ENCODE assay signal across 26 cellular contexts in the genomic region with DNA sequence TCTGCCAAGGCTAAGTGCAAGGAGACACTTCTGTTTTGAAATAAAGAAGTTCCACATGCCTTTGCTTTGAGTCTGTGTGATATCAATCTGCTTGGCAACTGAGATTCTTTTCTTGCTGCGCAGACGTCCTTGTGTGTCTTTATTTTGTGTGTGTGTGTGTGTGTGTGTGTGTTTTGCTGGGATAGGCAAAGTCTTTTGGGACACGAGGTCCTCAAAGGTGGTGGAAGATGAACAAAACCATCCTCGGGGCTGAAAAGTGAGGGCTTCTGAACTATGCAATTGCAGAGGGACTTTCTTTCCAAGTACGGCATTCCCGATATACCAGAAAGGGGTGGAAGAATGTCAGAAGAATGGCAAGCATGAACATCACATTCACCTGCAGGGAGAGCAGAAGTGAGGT. TPM values are rescaled to one million over a fixed set of nuclear protein-coding genes. Genes with fewer than 3 reads are reported as not detected.
A peak's percentile ranks its signal among the peaks of the same experiment; 100 is the strongest.
DNase-seq lines count a peak whose midpoint lies in the region; ATAC-seq, FAIRE-seq and TF ChIP-seq lines count a peak whose summit lies in the region.
"Had no signal": no experiment of that assay in that cellular context is flagged by ENCODE, and none has a peak within 500 bp of the region (broad histone marks: within the 10 kb centered on the region; RNA-seq: fewer than 3 reads in every experiment).

No MANE protein-coding gene starts in this region.

- FAIRE-seq in GM12878 (lab: Jason Lieb, UNC): no peak
- FAIRE-seq: A549, H1, islet of Langerhans had no signal

- H3K4me1 Mint-ChIP-seq in activated CD8-positive, alpha-beta T cell treated with anti-CD3 and anti-CD28 coated beads for 36 hours (ENCODE audit: low read depth): peaks cover 68% of the 10 kb centered on the region
- H3K4me1 Mint-ChIP-seq in activated CD8-positive, alpha-beta T cell treated with anti-CD3 and anti-CD28 coated beads, Interleukin-2, amount 10 ng/mL, durations not matched to agents 7 days and 5 days (ENCODE audit: low read depth): peaks cover 29% of the 10 kb centered on the region

- H3K27me3 Mint-ChIP-seq in activated CD8-positive, alpha-beta T cell treated with anti-CD3 and anti-CD28 coated beads for 36 hours: no peaks in the 10 kb centered on the region
- H3K27me3 Mint-ChIP-seq in activated CD8-positive, alpha-beta T cell treated with anti-CD3 and anti-CD28 coated beads, Interleukin-2, amount 10 ng/mL, durations not matched to agents 7 days and 5 days (ENCODE audit: low read depth): no peaks in the 10 kb centered on the region
- H3K27me3 Mint-ChIP-seq: CD4-positive, alpha-beta memory T cell had no signal

- H3K9me3 Mint-ChIP-seq in activated CD8-positive, alpha-beta T cell treated with anti-CD3 and anti-CD28 coated beads for 36 hours: no peaks in the 10 kb centered on the region
- no peaks in the 10 kb centered on the region for H3K9me3 Mint-ChIP-seq in activated CD8-positive, alpha-beta T cell treated with anti-CD3 and anti-CD28 coated beads, Interleukin-2, amount 10 ng/mL, durations not matched to agents 7 days and 5 days (ENCODE audit: insufficient read depth)
- H3K9me3 Mint-ChIP-seq: CD4-positive, alpha-beta memory T cell had no signal

- TF ChIP-seq RAD21 in GM12878 (IDR thresholded peaks at IDR 0.05; ENCODE audit: insufficient read depth, low read depth, low read length): no peak

- BruUV-seq in GM12878 (replicated peaks; lab: Mats Ljungman, UMichigan): no TSS peak

- peaks cover 69% of the 10 kb centered on the region for H3K36me3 Mint-ChIP-seq in activated CD8-positive, alpha-beta T cell treated with anti-CD3 and anti-CD28 coated beads for 36 hours (ENCODE audit: low read depth)
- peaks cover 62% of the 10 kb centered on the region for H3K36me3 Mint-ChIP-seq in activated CD8-positive, alpha-beta T cell treated with anti-CD3 and anti-CD28 coated beads, Interleukin-2, amount 10 ng/mL, durations not matched to agents 7 days and 5 days (ENCODE audit: low read depth)

- DNase-seq in activated CD8-positive, alpha-beta T cell treated with anti-CD3 and anti-CD28 coated beads for 36 hours: no peak
- DNase-seq in activated CD8-positive, alpha-beta T cell treated with anti-CD3 and anti-CD28 coated beads, Interleukin-2, amount 10 ng/mL, durations not matched to agents 7 days and 5 days: no peak
- peak; percentile 15 for DNase-seq in CD1c-positive myeloid dendritic cell (ENCODE audit: extremely low spot score)
- no peak for DNase-seq in GM12878 (ENCODE audit: low read depth, low spot score)
- peak; percentile 15 for DNase-seq in posterior vena cava (ENCODE audit: low spot score)
- no peak for DNase-seq in cortex of kidney (lab: John Stamatoyannopoulos, UW)
- no peak for DNase-seq in medulla oblongata (ENCODE audit: extremely low spot score)
- DNase-seq: activated CD4-positive, alpha-beta T cell treated with anti-CD3 and anti-CD28 coated beads, Interleukin-2, amount 50 U/mL, for 1 hour; amygdala; CD4-positive, alpha-beta memory T cell; DMS53; effector CD8-positive, alpha-beta T cell; head of caudate nucleus; NCI-H69; SK-N-SH; spleen had no signal

- TF ChIP-seq CTCF in activated CD8-positive, alpha-beta T cell treated with anti-CD3 and anti-CD28 coated beads for 36 hours (IDR thresholded peaks at IDR 0.05): no peak
- TF ChIP-seq CTCF in GM12878 (IDR thresholded peaks at IDR 0.05 in 2 of 3, conservative IDR thresholded peaks at IDR 0.05 in 1 of 3; ENCODE audit: control insufficient read depth in 2 of 3, extremely low read depth in 1 of 3, insufficient read depth in 1 of 3, low read depth in 3 of 3, low read length in 3 of 3): no peak

- in situ Hi-C loops in GM12878 (cut with MboI): no loop called here

- H3K4me3 Mint-ChIP-seq in activated CD8-positive, alpha-beta T cell treated with anti-CD3 and anti-CD28 coated beads for 36 hours: no peak overlapping the region
- H3K4me3 Mint-ChIP-seq in activated CD8-positive, alpha-beta T cell treated with anti-CD3 and anti-CD28 coated beads, Interleukin-2, amount 10 ng/mL, durations not matched to agents 7 days and 5 days: no peak overlapping the region
- H3K4me3 Mint-ChIP-seq: CD4-positive, alpha-beta memory T cell had no signal

- RAD21 ChIA-PET in GM12878 (lab: Charles Lee; ENCODE audit: unreplicated experiment): interaction anchor here (3.4 kb wide), 1 partner anchor 18 kb away, joined by 21 read pairs; no protein-coding TSS in a partner anchor

- no peak overlapping the region for H2AFZ ChIP-seq in GM12878 (ENCODE audit: control insufficient read depth, low read depth, low read length)

- peaks cover 19% of the 10 kb centered on the region for H3K4me1 ChIP-seq in GM12878 (ENCODE audit: control insufficient read depth, insufficient read depth, low read length)

- TF ChIP-seq EP300 in GM12878 (IDR thresholded peaks at IDR 0.05; ENCODE audit: borderline replicate concordance in 1 of 2, control insufficient read depth in 1 of 2, low read depth in 2 of 2, low read length in 2 of 2): no peak

- H4K20me1 ChIP-seq in GM12878 (ENCODE audit: control insufficient read depth, insufficient read depth): no peaks in the 10 kb centered on the region

- no peak for ATAC-seq in activated CD8-positive, alpha-beta T cell treated with anti-CD3 and anti-CD28 coated beads for 36 hours
- ATAC-seq in activated CD8-positive, alpha-beta T cell treated with anti-CD3 and anti-CD28 coated beads, Interleukin-2, amount 10 ng/mL, durations not matched to agents 7 days and 5 days: no peak
- ATAC-seq in GM12878 (no peak), GM19397 (IDR thresholded peaks at IDR 0.05; ENCODE audit: unreplicated experiment) (no peak)
- ATAC-seq: A549, Panc1 had no signal

- peaks cover 31 to 50% of the 10 kb centered on the region in 2 experiments for H3K36me3 ChIP-seq in GM12878 (ENCODE audit: control insufficient read depth in 2 of 2, insufficient read depth in 2 of 2, low read length in 1 of 2)

- no peaks in the 10 kb centered on the region; the same call in none of the 2 replicates for H3K79me2 ChIP-seq in GM12878 (ENCODE audit: control insufficient read depth, insufficient read depth, low read length)

- no peak overlapping the region for H3K9ac ChIP-seq in GM12878 (ENCODE audit: control insufficient read depth, insufficient read depth, low read length)
- H3K9ac ChIP-seq: SK-N-SH had no signal

- no peaks in the 10 kb centered on the region for H3K27me3 ChIP-seq in GM12878 (replicated peaks in 1 of 2; ENCODE audit: control insufficient read depth in 2 of 2, insufficient read depth in 2 of 2, low read length in 1 of 2)
- H3K27me3 ChIP-seq: spleen, tibial nerve had no signal

- H3K9me3 ChIP-seq in GM12878 (replicated peaks; ENCODE audit: control insufficient read depth, insufficient read depth, low read length): no peaks in the 10 kb centered on the region
- H3K9me3 ChIP-seq: A549, SK-N-SH, spleen, tibial nerve had no signal

- CTCF ChIA-PET in activated CD8-positive, alpha-beta T cell treated with anti-CD3 and anti-CD28 coated beads for 36 hours (lab: Charles Lee): interaction anchor here (1.2 to 3.8 kb wide), 3 partner anchors 50 to 122 kb away, joined by 3 to 14 read pairs (median 3); no protein-coding TSS in a partner anchor
- CTCF ChIA-PET in activated CD8-positive, alpha-beta T cell treated with anti-CD3 and anti-CD28 coated beads, Interleukin-2, amount 10 ng/mL, durations not matched to agents 7 days and 5 days (lab: Charles Lee): interaction anchor here (1.1 to 1.7 kb wide), 2 partner anchors 19 to 50 kb away, joined by 4 to 5 read pairs; a partner anchor contains a TSS
- CTCF ChIA-PET in GM12878 (lab: Yijun Ruan, JAX): interaction anchor here (1.2 to 1.4 kb wide), 2 partner anchors 14 to 51 kb away, joined by 3 read pairs; no protein-coding TSS in a partner anchor

- POLR2A ChIA-PET in activated CD8-positive, alpha-beta T cell treated with anti-CD3 and anti-CD28 coated beads for 36 hours (lab: Charles Lee): interaction anchor here (1.7 to 19.8 kb wide), 2 partner anchors 14 to 15 kb away, joined by 4 to 264 read pairs; a partner anchor contains a TSS
- POLR2A ChIA-PET in activated CD8-positive, alpha-beta T cell treated with anti-CD3 and anti-CD28 coated beads, Interleukin-2, amount 10 ng/mL, durations not matched to agents 7 days and 5 days (lab: Charles Lee): interaction anchor here (1.0 kb wide), 1 partner anchor 11 kb away, joined by 3 read pairs; no protein-coding TSS in a partner anchor
- POLR2A ChIA-PET in GM12878 (lab: Charles Lee): interaction anchor here (2.4 kb wide), 1 partner anchor 18 kb away, joined by 11 read pairs; no protein-coding TSS in a partner anchor

- no peak overlapping the region for H3K4me2 ChIP-seq in GM12878 (ENCODE audit: control insufficient read depth, insufficient read depth)
- H3K4me2 ChIP-seq: SK-N-SH had no signal

- H3K27ac ChIP-seq in GM12878 (ENCODE audit: control insufficient read depth, insufficient read depth): peak overlapping the region; percentile 55; the same call in 1 of the 2 replicates

- TF ChIP-seq POLR2A in GM12878 (IDR thresholded peaks at IDR 0.05; ENCODE audit: low read depth, low read length): no peak

- intact Hi-C loops in activated CD8-positive, alpha-beta T cell treated with anti-CD3 and anti-CD28 coated beads for 36 hours (cut with micrococcal nuclease): loop anchor here (2.0 kb wide), 1 partner anchor 17 kb away; no protein-coding TSS in a partner anchor
- intact Hi-C loops in GM12878 (cut with micrococcal nuclease; ENCODE audit: unreplicated experiment) (no loop called here), posterior vena cava (cut with DNase I) (no loop called here)

- 63% methylated on average over 6 of the region's 6 CpGs for WGBS in GM12878 (ENCODE audit: insufficient coverage, insufficient replicate concordance, low lambda C conversion rate, missing lambda C conversion rate)

- no peak overlapping the region for H3K4me3 ChIP-seq in GM12878
- H3K4me3 ChIP-seq: A549, spleen, tibial nerve had no signal

- SMC1A ChIA-PET in GM12878 (lab: Charles Lee; ENCODE audit: uncharacterized antibody, unreplicated experiment): interaction anchor here (0.9 to 1.8 kb wide), 2 partner anchors 10 to 51 kb away, joined by 3 to 4 read pairs; no protein-coding TSS in a partner anchor

- H3K27ac Mint-ChIP-seq in activated CD8-positive, alpha-beta T cell treated with anti-CD3 and anti-CD28 coated beads for 36 hours: peak overlapping the region; percentile 88
- no peak overlapping the region for H3K27ac Mint-ChIP-seq in activated CD8-positive, alpha-beta T cell treated with anti-CD3 and anti-CD28 coated beads, Interleukin-2, amount 10 ng/mL, durations not matched to agents 7 days and 5 days

RNA-seq across cellular contexts. Expression of a gene that starts 17.1 kb away (rescaled TPM):
- total RNA-seq in activated CD8-positive, alpha-beta T cell treated with anti-CD3 and anti-CD28 coated beads for 36 hours: 1 to 10 TPM in 1 of 2 experiments, under 1 TPM in 1; 0.43 to 2.3 TPM
- under 1 TPM in 1 of 2 experiments, not detected in 1; 0.26 TPM for total RNA-seq in activated CD8-positive, alpha-beta T cell treated with anti-CD3 and anti-CD28 coated beads, Interleukin-2, amount 10 ng/mL, durations not matched to agents 7 days and 5 days
- 1.2 and 1.3 TPM in 2 replicates for total RNA-seq in GM12878 (2013; cell fraction: nucleolus; rRNA removed)
- total RNA-seq in GM12878 (2014; rRNA removed) (0.68 TPM in 1 of 2 replicates, not detected in the other), GM12878 (2014; rRNA removed; fragmentation: Illumina TruSeq; extraction: Trizol) (0.41 TPM in 1 of 2 replicates, not detected in the other), GM12878 (2021) (1.7 and 2.0 TPM in 2 replicates), posterior vena cava (under 1 TPM; 0.52 to 0.88 TPM)
- polyA plus RNA-seq in GM12878 (2011; ENCODE audit: low read depth): 1.2 TPM
- polyA plus RNA-seq in GM12878 (2011; rRNA removed) (0.23 and 0.43 TPM in 2 replicates), GM12878 (2014; fragmentation: Illumina TruSeq; extraction: Trizol) (0.10 TPM in 1 of 2 replicates, not detected in the other), GM12878 (2014; fragmentation: Nextera tagmentation; extraction: Ambion mirVana) (1 to 10 TPM in 1 of 2 experiments, under 1 TPM in 1; 0.88 to 1.0 TPM), GM12878 (2014; rRNA removed) (0.25 and 0.40 TPM in 2 replicates), GM12878 (2016; fragmentation: Nextera tagmentation; extraction: Ambion mirVana) (under 1 TPM in 1 of 2 experiments, not detected in 1; 0.19 TPM)
- polyA plus RNA-seq in GM12878 (2011; cell fraction: cytosol; rRNA removed): 0.87 and 1.3 TPM in 2 replicates
- 7.3 and 7.5 TPM in 2 replicates for polyA plus RNA-seq in GM12878 (2011; cell fraction: nucleus; rRNA removed)
- polyA plus RNA-seq in GM12878 (2012): 1.3 and 1.7 TPM in 2 replicates
- polyA minus RNA-seq in GM12878 (2011; rRNA and poly(A)+ RNA removed): 0.72 and 1.2 TPM in 2 replicates
- polyA minus RNA-seq in GM12878 (2011; cell fraction: cytosol; rRNA and poly(A)+ RNA removed): not detected in 2 replicates
- polyA minus RNA-seq in GM12878 (2011; cell fraction: nucleus; rRNA and poly(A)+ RNA removed): 0.36 and 1.1 TPM in 2 replicates
- total RNA-seq: fibroblast of lung, H1 had no signal
- polyA plus RNA-seq: A549; CD4-positive, alpha-beta memory T cell; fibroblast of lung; neural cell; SK-N-SH had no signal

RNA-seq across cellular contexts. Expression of a gene that starts 19.4 kb away (rescaled TPM):
- 100 to 1,000 TPM; 294 to 300 TPM for total RNA-seq in activated CD8-positive, alpha-beta T cell treated with anti-CD3 and anti-CD28 coated beads for 36 hours
- total RNA-seq in activated CD8-positive, alpha-beta T cell treated with anti-CD3 and anti-CD28 coated beads, Interleukin-2, amount 10 ng/mL, durations not matched to agents 7 days and 5 days: 100 to 1,000 TPM; 103 to 120 TPM
- 332 and 410 TPM in 2 replicates for total RNA-seq in GM12878 (2013; cell fraction: nucleolus; rRNA removed)
- total RNA-seq in GM12878 (2014; rRNA removed) (104 and 112 TPM in 2 replicates), GM12878 (2014; rRNA removed; fragmentation: Illumina TruSeq; extraction: Trizol) (79.7 and 80.2 TPM in 2 replicates), GM12878 (2021) (147 and 158 TPM in 2 replicates), posterior vena cava (10 to 100 TPM; 72.6 to 84.7 TPM)
- polyA plus RNA-seq in GM12878 (2011; ENCODE audit: low read depth): 77.0 TPM
- polyA plus RNA-seq in GM12878 (2011; rRNA removed) (129 and 237 TPM in 2 replicates), GM12878 (2014; fragmentation: Illumina TruSeq; extraction: Trizol) (153 and 168 TPM in 2 replicates), GM12878 (2014; fragmentation: Nextera tagmentation; extraction: Ambion mirVana) (10 to 100 TPM; 37.5 to 79.9 TPM), GM12878 (2014; rRNA removed) (107 and 111 TPM in 2 replicates), GM12878 (2016; fragmentation: Nextera tagmentation; extraction: Ambion mirVana) (100 to 1,000 TPM; 189 to 200 TPM)
- 362 and 451 TPM in 2 replicates for polyA plus RNA-seq in GM12878 (2011; cell fraction: cytosol; rRNA removed)
- 282 and 405 TPM in 2 replicates for polyA plus RNA-seq in GM12878 (2011; cell fraction: nucleus; rRNA removed)
- 84.4 and 111 TPM in 2 replicates for polyA plus RNA-seq in GM12878 (2012)
- polyA minus RNA-seq in GM12878 (2011; rRNA and poly(A)+ RNA removed): 286 and 303 TPM in 2 replicates
- 73.4 and 78.4 TPM in 2 replicates for polyA minus RNA-seq in GM12878 (2011; cell fraction: cytosol; rRNA and poly(A)+ RNA removed)
- 142 and 145 TPM in 2 replicates for polyA minus RNA-seq in GM12878 (2011; cell fraction: nucleus; rRNA and poly(A)+ RNA removed)

RNA-seq across cellular contexts. Expression of a gene that starts 26.6 kb away (rescaled TPM):
- not detected for total RNA-seq in activated CD8-positive, alpha-beta T cell treated with anti-CD3 and anti-CD28 coated beads for 36 hours
- not detected for total RNA-seq in activated CD8-positive, alpha-beta T cell treated with anti-CD3 and anti-CD28 coated beads, Interleukin-2, amount 10 ng/mL, durations not matched to agents 7 days and 5 days
- total RNA-seq in GM12878 (2013; cell fraction: nucleolus; rRNA removed): not detected in 2 replicates
- not detected in 2 replicates for total RNA-seq in GM12878 (2014; rRNA removed)
- not detected in 2 replicates for total RNA-seq in GM12878 (2014; rRNA removed; fragmentation: Illumina TruSeq; extraction: Trizol)
- not detected in 2 replicates for total RNA-seq in GM12878 (2021)
- polyA plus RNA-seq in GM12878 (2011; ENCODE audit: low read depth): not detected
- polyA plus RNA-seq in GM12878 (2011; rRNA removed): not detected in 2 replicates
- not detected in 2 replicates for polyA plus RNA-seq in GM12878 (2011; cell fraction: cytosol; rRNA removed)
- not detected in 2 replicates for polyA plus RNA-seq in GM12878 (2011; cell fraction: nucleus; rRNA removed)
- polyA plus RNA-seq in GM12878 (2012): not detected in 2 replicates
- not detected in 2 replicates for polyA plus RNA-seq in GM12878 (2014; fragmentation: Illumina TruSeq; extraction: Trizol)
- polyA plus RNA-seq in GM12878 (2014; fragmentation: Nextera tagmentation; extraction: Ambion mirVana): not detected
- polyA plus RNA-seq in GM12878 (2014; rRNA removed): not detected in 2 replicates
- not detected for polyA plus RNA-seq in GM12878 (2016; fragmentation: Nextera tagmentation; extraction: Ambion mirVana)
- not detected in 2 replicates for polyA minus RNA-seq in GM12878 (2011; rRNA and poly(A)+ RNA removed)
- polyA minus RNA-seq in GM12878 (2011; cell fraction: cytosol; rRNA and poly(A)+ RNA removed): not detected in 2 replicates
- polyA minus RNA-seq in GM12878 (2011; cell fraction: nucleus; rRNA and poly(A)+ RNA removed): not detected in 2 replicates
- total RNA-seq in posterior vena cava: not detected
- total RNA-seq: CD4-positive, alpha-beta memory T cell; fibroblast of lung; H1; mesenteric fat pad; pulmonary artery endothelial cell; tibial nerve had no signal
- polyA plus RNA-seq: A549; CD4-positive, alpha-beta memory T cell; fibroblast of lung; H1; neural cell; SK-N-SH had no signal

RNA-seq across cellular contexts. Expression of a gene that starts 52.8 kb away (rescaled TPM):
- under 1 TPM; 0.23 to 0.27 TPM for total RNA-seq in activated CD8-positive, alpha-beta T cell treated with anti-CD3 and anti-CD28 coated beads for 36 hours
- total RNA-seq in activated CD8-positive, alpha-beta T cell treated with anti-CD3 and anti-CD28 coated beads, Interleukin-2, amount 10 ng/mL, durations not matched to agents 7 days and 5 days: under 1 TPM; 0.47 to 0.57 TPM
- total RNA-seq in GM12878 (2013; cell fraction: nucleolus; rRNA removed): not detected in 2 replicates
- 0.33 and 0.34 TPM in 2 replicates for total RNA-seq in GM12878 (2014; rRNA removed)
- total RNA-seq in GM12878 (2014; rRNA removed; fragmentation: Illumina TruSeq; extraction: Trizol): not detected in 2 replicates
- total RNA-seq in GM12878 (2021): 1.0 and 1.1 TPM in 2 replicates
- not detected for polyA plus RNA-seq in GM12878 (2011; ENCODE audit: low read depth)
- polyA plus RNA-seq in GM12878 (2011; rRNA removed): not detected in 2 replicates
- 0.03 and 0.09 TPM in 2 replicates for polyA plus RNA-seq in GM12878 (2011; cell fraction: cytosol; rRNA removed)
- 0.22 and 0.39 TPM in 2 replicates for polyA plus RNA-seq in GM12878 (2011; cell fraction: nucleus; rRNA removed)
- polyA plus RNA-seq in GM12878 (2012): 0.08 and 0.11 TPM in 2 replicates
- polyA plus RNA-seq in GM12878 (2014; fragmentation: Illumina TruSeq; extraction: Trizol): not detected in 2 replicates
- under 1 TPM in 1 of 2 experiments, not detected in 1; 0.14 TPM for polyA plus RNA-seq in GM12878 (2014; fragmentation: Nextera tagmentation; extraction: Ambion mirVana)
- 0.58 and 0.88 TPM in 2 replicates for polyA plus RNA-seq in GM12878 (2014; rRNA removed)
- polyA plus RNA-seq in GM12878 (2016; fragmentation: Nextera tagmentation; extraction: Ambion mirVana): under 1 TPM; 0.48 to 0.55 TPM
- polyA minus RNA-seq in GM12878 (2011; rRNA and poly(A)+ RNA removed): not detected in 2 replicates
- polyA minus RNA-seq in GM12878 (2011; cell fraction: cytosol; rRNA and poly(A)+ RNA removed): not detected in 2 replicates
- 0.36 and 0.38 TPM in 2 replicates for polyA minus RNA-seq in GM12878 (2011; cell fraction: nucleus; rRNA and poly(A)+ RNA removed)
- total RNA-seq in posterior vena cava: 1 to 10 TPM; 2.0 to 2.9 TPM

Comparison
In these comparisons a context has a peak if more than half of its experiments do, and no peak if none do; other contexts are left out.
1. DNase-seq: peak in CD1c-positive myeloid dendritic cell (single experiment) and posterior vena cava (single experiment); none in activated CD8-positive, alpha-beta T cell treated with anti-CD3 and anti-CD28 coated beads for 36 hours (single experiment), activated CD8-positive, alpha-beta T cell treated with anti-CD3 and anti-CD28 coated beads, Interleukin-2, amount 10 ng/mL, durations not matched to agents 7 days and 5 days (single experiment), GM12878 (single experiment), cortex of kidney (single experiment) and medulla oblongata (single experiment).